Comparison of ENCODE assay signal across 8 cellular contexts in genomic region chr9:114507726-114508125, GRCh38. TPM values are rescaled to one million over a fixed set of nuclear protein-coding genes. Genes with fewer than 3 reads are reported as not detected.
DNase-seq lines count a peak whose midpoint lies in the region; ATAC-seq, FAIRE-seq and TF ChIP-seq lines count a peak whose summit lies in the region.

No MANE protein-coding gene starts in this region.

- H3F3A ChIP-seq in GM23248 (ENCODE audit: insufficient read depth) = peaks cover 11% of the 10 kb centered on the region

- peaks cover 56% of the 10 kb centered on the region for H3K27me3 ChIP-seq in GM23248 (replicated peaks; ENCODE audit: insufficient read depth)

- FAIRE-seq in frontal cortex (lab: Jason Lieb, UNC) = no peak

- no peak overlapping the region for H3K27ac ChIP-seq in C4-2B
- H3K27ac ChIP-seq in GM23248 = no peak overlapping the region

- no peak overlapping the region for H3K4me3 ChIP-seq in GM23248

- no peaks in the 10 kb centered on the region for H3K79me2 ChIP-seq in GM23248 (ENCODE audit: insufficient read depth)

- H3K9me2 ChIP-seq in GM23248 (ENCODE audit: insufficient read depth) = no peaks in the 10 kb centered on the region

- no peaks in the 10 kb centered on the region for H3K9me3 ChIP-seq in GM23248 (ENCODE audit: low read depth)

- H4K20me1 ChIP-seq in GM23248 (ENCODE audit: insufficient read depth) = no peaks in the 10 kb centered on the region

- TF ChIP-seq CTCF in C4-2B (conservative IDR thresholded peaks at IDR 0.05) = peak; percentile 44

- ATAC-seq in HG02678 (IDR thresholded peaks at IDR 0.05; ENCODE audit: unreplicated experiment) (no peak), HG03097 (IDR thresholded peaks at IDR 0.05; ENCODE audit: low FRiP score, unreplicated experiment) (no peak), HG02840 (IDR thresholded peaks at IDR 0.05; ENCODE audit: low FRiP score, unreplicated experiment) (no peak)

- in situ Hi-C loops in GM23248 (cut with MboI) = no loop called here

- no peak overlapping the region for H3K4me2 ChIP-seq in GM23248 (ENCODE audit: unreplicated experiment)

- H2AFZ ChIP-seq in GM23248 = no peak overlapping the region

- DNase-seq in GM23248 (peak; percentile 56), RKO (ENCODE audit: low spot score) (peak; percentile 57), frontal cortex (ENCODE audit: low spot score in 2 of 2) (peak; percentile 34 to 44), GOT3 (lab: John Stamatoyannopoulos, UW) (no peak)

- no peaks in the 10 kb centered on the region for H3K36me3 ChIP-seq in GM23248 (ENCODE audit: low read depth)

- 6 to 10% methylated on average over 3 of the region's 3 CpGs for WGBS in GM23248 (ENCODE audit: low coverage in 1 of 2, low lambda C conversion rate in 2 of 2, missing lambda C conversion rate in 2 of 2), 2 experiments

- H3K9ac ChIP-seq in GM23248 = no peak overlapping the region

- H3K4me1 ChIP-seq in GM23248 (ENCODE audit: insufficient read depth) = no peaks in the 10 kb centered on the region

RNA-seq across cellular contexts. Expression of gene WHRN, which starts 2.5 kb away (rescaled TPM):
- 0.76 and 1.1 TPM in 2 replicates for total RNA-seq in GM23248 (2014; rRNA removed; shearing (Covaris generic))
- 1.5 and 1.8 TPM in 2 replicates for polyA plus RNA-seq in GM23248 (2016; fragmentation: Nextera tagmentation; extraction: Ambion mirVana)
- total RNA-seq in frontal cortex = 0.41 TPM
